In the genomic region with DNA sequence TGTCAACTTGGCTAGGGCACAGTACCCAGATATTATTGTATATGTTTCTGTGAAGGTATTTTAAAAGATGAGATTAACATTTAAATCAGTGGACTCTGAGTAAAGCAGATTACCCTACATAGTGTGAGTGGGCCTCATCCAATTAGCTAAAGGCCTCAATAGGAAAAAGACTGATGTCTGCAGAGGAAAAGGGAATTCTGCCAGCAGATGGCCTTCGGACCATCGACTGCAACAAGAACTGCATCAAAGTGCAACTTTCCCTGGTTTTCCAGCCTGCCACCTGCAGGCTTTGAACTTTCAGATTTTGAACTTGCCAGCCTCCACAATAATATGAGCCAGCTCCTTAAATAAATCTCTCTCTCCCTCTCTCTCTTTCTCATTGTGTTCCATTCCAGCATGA, we compare ENCODE assay signal across 27 cellular contexts.
"Had no signal": no experiment of that assay in that cellular context is flagged by ENCODE, and none has a peak within 500 bp of the region (broad histone marks: within the 10 kb centered on the region; RNA-seq: fewer than 3 reads in every experiment).

No MANE protein-coding gene starts in this region.

- H3K9me3 Mint-ChIP-seq: neural crest cell had no signal

- H3K79me2 ChIP-seq: parathyroid adenoma had no signal

- H3K27me3 Mint-ChIP-seq: activated CD4-positive, alpha-beta T cell treated with anti-CD3 and anti-CD28 coated beads for 36 hours; dendritic cell treated with granulocyte-macrophage colony-stimulating factor and Interleukin-4, amounts not matched to agents 40 ng/mL and 50 ng/mL, for 4 days; naive thymus-derived CD4-positive, alpha-beta T cell; T-helper 17 cell had no signal

- H3K27me3 ChIP-seq: esophagus squamous epithelium, heart right ventricle, right atrium auricular region, testis, transverse colon had no signal

- ATAC-seq: activated CD4-positive, alpha-beta T cell treated with anti-CD3 and anti-CD28 coated beads for 36 hours; activated CD8-positive, alpha-beta T cell treated with anti-CD3 and anti-CD28 coated beads, Interleukin-2, amount 10 ng/mL, durations not matched to agents 7 days and 5 days; heart right ventricle; left cardiac atrium; naive thymus-derived CD4-positive, alpha-beta T cell; stimulated activated naive CD8-positive, alpha-beta T cell treated with anti-CD3 and anti-CD28 coated beads, Interleukin-15, Interleukin-2, amounts not matched to agents 100 U/mL and 50 U/mL, for 24 hours; T-helper 17 cell had no signal

- H3K9ac ChIP-seq: parathyroid adenoma had no signal

- H3K4me1 ChIP-seq: esophagus squamous epithelium, heart right ventricle, parathyroid adenoma, right atrium auricular region, testis, transverse colon had no signal

- H3K4me1 Mint-ChIP-seq: activated CD4-positive, alpha-beta T cell treated with anti-CD3 and anti-CD28 coated beads for 36 hours; central memory CD8-positive, alpha-beta T cell; naive thymus-derived CD4-positive, alpha-beta T cell; neural crest cell; T-helper 17 cell had no signal

- H3K9me3 ChIP-seq: esophagus squamous epithelium, right atrium auricular region, testis, transverse colon had no signal

- H3K27ac ChIP-seq: epithelial cell of prostate, esophagus squamous epithelium, heart right ventricle, parathyroid adenoma, right atrium auricular region, testis, transverse colon had no signal

- DNase-seq: activated CD4-positive, alpha-beta T cell treated with anti-CD3 and anti-CD28 coated beads for 36 hours; activated CD4-positive, CD25-positive, alpha-beta regulatory T cell; activated CD8-positive, alpha-beta T cell treated with anti-CD3 and anti-CD28 coated beads, Interleukin-2, amount 10 ng/mL, durations not matched to agents 7 days and 5 days; activated effector memory CD4-positive, alpha-beta T cell treated with Interleukin-2 at 50 U/mL for 16 hours; activated naive CD4-positive, alpha-beta T cell treated with Interleukin-2 at 50 U/mL for 16 hours; anterior cingulate cortex; esophagus squamous epithelium; foreskin melanocyte; heart right ventricle; left cardiac atrium; midbrain; naive thymus-derived CD4-positive, alpha-beta T cell; occipital lobe; stimulated activated CD4-positive, alpha-beta T cell treated with anti-CD3 and anti-CD28 coated beads, Interleukin-15, amount 100 ng/mL, for 24 hours; stimulated activated CD4-positive, alpha-beta T cell treated with anti-CD3 and anti-CD28 coated beads, Interleukin-2, amount 100 ng/mL, for 24 hours; stimulated activated naive CD8-positive, alpha-beta T cell treated with anti-CD3 and anti-CD28 coated beads, Interleukin-15, Interleukin-2, amounts not matched to agents 100 U/mL and 50 U/mL, for 24 hours; T-helper 17 cell; T1000; testis; transverse colon had no signal

- H3K36me3 Mint-ChIP-seq: activated naive CD8-positive, alpha-beta T cell; naive thymus-derived CD4-positive, alpha-beta T cell had no signal

- H2AFZ ChIP-seq: parathyroid adenoma had no signal

- H3K36me3 ChIP-seq: esophagus squamous epithelium, heart right ventricle, right atrium auricular region, transverse colon had no signal

- H3K4me3 Mint-ChIP-seq: activated CD4-positive, alpha-beta T cell treated with anti-CD3 and anti-CD28 coated beads for 36 hours; activated CD8-positive, alpha-beta T cell treated with anti-CD3 and anti-CD28 coated beads, Interleukin-2, amount 10 ng/mL, durations not matched to agents 7 days and 5 days; activated naive CD8-positive, alpha-beta T cell; central memory CD8-positive, alpha-beta T cell; dendritic cell treated with granulocyte-macrophage colony-stimulating factor and Interleukin-4, amounts not matched to agents 40 ng/mL and 50 ng/mL, for 4 days; naive thymus-derived CD4-positive, alpha-beta T cell; neural crest cell; T-helper 17 cell had no signal

- H3K27ac Mint-ChIP-seq: activated CD4-positive, alpha-beta T cell treated with anti-CD3 and anti-CD28 coated beads for 36 hours; activated CD8-positive, alpha-beta T cell treated with anti-CD3 and anti-CD28 coated beads, Interleukin-2, amount 10 ng/mL, durations not matched to agents 7 days and 5 days; activated naive CD8-positive, alpha-beta T cell; dendritic cell treated with granulocyte-macrophage colony-stimulating factor and Interleukin-4, amounts not matched to agents 40 ng/mL and 50 ng/mL, for 4 days; naive thymus-derived CD4-positive, alpha-beta T cell; T-helper 17 cell had no signal

- H3K4me3 ChIP-seq: esophagus squamous epithelium, heart right ventricle, right atrium auricular region, testis, transverse colon had no signal
